In genomic region chr11:17403977-17404759, GRCh38 we compare ENCODE assay signal across 21 cellular contexts. TPM values are rescaled to one million over a fixed set of nuclear protein-coding genes. Genes with fewer than 3 reads are reported as not detected.
A peak's percentile ranks its signal among the peaks of the same experiment; 100 is the strongest.
DNase-seq lines count a peak whose midpoint lies in the region; ATAC-seq and TF ChIP-seq lines count a peak whose summit lies in the region.
"Had no signal": no experiment of that assay in that cellular context is flagged by ENCODE, and none has a peak within 500 bp of the region (broad histone marks: within the 10 kb centered on the region; RNA-seq: fewer than 3 reads in every experiment).

No MANE protein-coding gene starts in this region.

- H3K27me3 ChIP-seq in right atrium auricular region (no peaks in the 10 kb centered on the region), vagina (no peaks in the 10 kb centered on the region)
- H3K27me3 ChIP-seq: cardiac muscle cell, gastroesophageal sphincter, ovary, suprapubic skin had no signal

- DNase-seq in right atrium auricular region (ENCODE audit: low spot score) (no peak), left cardiac atrium (no peak), amniotic epithelial cell (ENCODE audit: low read depth) (peak; percentile 73), kidney glomerular epithelial cell (lab: John Stamatoyannopoulos, UW) (peak; percentile 68), vagina (ENCODE audit: extremely low spot score in 2 of 2) (no peak), NCI-H526 (lab: John Stamatoyannopoulos, UW) (no peak)
- DNase-seq: 8988T; activated CD4-positive, alpha-beta T cell treated with anti-CD3 and anti-CD28 coated beads for 1 hour; activated CD8-positive, alpha-beta memory T cell treated with anti-CD3 and anti-CD28 coated beads, Interleukin-2, amount 50 U/mL, for 48 hours; effector memory CD4-positive, alpha-beta T cell; HFFc6; islet precursor cell; ovary; T-helper 17 cell had no signal

- H3K27ac ChIP-seq in right atrium auricular region: peak overlapping the region; percentile 79 to 85
- H3K27ac ChIP-seq in vagina: peak overlapping the region; percentile 61
- H3K27ac ChIP-seq: cardiac muscle cell, HL-60, ovary, suprapubic skin had no signal

- TF ChIP-seq CTCF in right atrium auricular region (IDR thresholded peaks at IDR 0.05) (no peak), vagina (IDR thresholded peaks at IDR 0.05) (no peak)

- H3K4me3 ChIP-seq in right atrium auricular region: no peak overlapping the region
- no peak overlapping the region for H3K4me3 ChIP-seq in vagina
- H3K4me3 ChIP-seq: cardiac muscle cell, gastroesophageal sphincter, ovary, suprapubic skin had no signal

- no peaks in the 10 kb centered on the region for H3K36me3 ChIP-seq in right atrium auricular region
- no peaks in the 10 kb centered on the region for H3K36me3 ChIP-seq in vagina
- H3K36me3 ChIP-seq: cardiac muscle cell, gastroesophageal sphincter, ovary, suprapubic skin had no signal

- intact Hi-C loops in left cardiac atrium (cut with DNase I) (no loop called here), vagina (cut with DNase I) (no loop called here)

- no peaks in the 10 kb centered on the region for H3K9me3 ChIP-seq in right atrium auricular region
- H3K9me3 ChIP-seq in vagina: no peaks in the 10 kb centered on the region
- H3K9me3 ChIP-seq: gastroesophageal sphincter, ovary, suprapubic skin had no signal

- TF ChIP-seq POLR2A in vagina (IDR thresholded peaks at IDR 0.05): no peak

- ATAC-seq in left cardiac atrium: no peak
- no peak for ATAC-seq in GM19463 (IDR thresholded peaks at IDR 0.05; ENCODE audit: unreplicated experiment)
- ATAC-seq in GM21576 (IDR thresholded peaks at IDR 0.05; ENCODE audit: unreplicated experiment): no peak
- ATAC-seq: activated naive CD4-positive, alpha-beta T cell treated with anti-CD3 and anti-CD28 coated beads, Interleukin-2, amount 50 U/mL, for 72 hours; gastroesophageal sphincter; T-helper 17 cell had no signal

- peaks cover 0 to 36% of the 10 kb centered on the region in 2 donors for H3K4me1 ChIP-seq in right atrium auricular region
- H3K4me1 ChIP-seq in vagina: peaks cover 19% of the 10 kb centered on the region

RNA-seq across cellular contexts. Expression of gene KCNJ11, which starts 15.7 kb away (rescaled TPM):
- total RNA-seq in right atrium auricular region (10 to 100 TPM; 18.7 to 19.5 TPM), left cardiac atrium (10 to 100 TPM; 11.3 to 21.2 TPM), vagina (not detected)
- total RNA-seq: HFFc6 had no signal

RNA-seq across cellular contexts. Expression of gene NCR3LG1, which starts 52.6 kb away (rescaled TPM):
- total RNA-seq in right atrium auricular region (1 to 10 TPM; 2.0 to 3.6 TPM), left cardiac atrium (1 to 10 TPM; 1.9 to 4.2 TPM), vagina (2.2 TPM)

Comparison
In these comparisons a context has a peak if more than half of its experiments do, and no peak if none do; other contexts are left out.
1. DNase-seq: peak in amniotic epithelial cell (single experiment) and kidney glomerular epithelial cell (single experiment); none in right atrium auricular region (single experiment), left cardiac atrium (single experiment), vagina (0 of 2) and NCI-H526 (0 of 2).
2. RNA of gene KCNJ11, which starts 15.7 kb away (total RNA-seq): 11.3 to 21.2 TPM in left cardiac atrium and 18.7 to 19.5 TPM in right atrium auricular region; not detected in vagina (single experiment); every median in the first group is over 10 times any median in the second.